Comparison of ENCODE assay signal across 19 cellular contexts in the genomic region with DNA sequence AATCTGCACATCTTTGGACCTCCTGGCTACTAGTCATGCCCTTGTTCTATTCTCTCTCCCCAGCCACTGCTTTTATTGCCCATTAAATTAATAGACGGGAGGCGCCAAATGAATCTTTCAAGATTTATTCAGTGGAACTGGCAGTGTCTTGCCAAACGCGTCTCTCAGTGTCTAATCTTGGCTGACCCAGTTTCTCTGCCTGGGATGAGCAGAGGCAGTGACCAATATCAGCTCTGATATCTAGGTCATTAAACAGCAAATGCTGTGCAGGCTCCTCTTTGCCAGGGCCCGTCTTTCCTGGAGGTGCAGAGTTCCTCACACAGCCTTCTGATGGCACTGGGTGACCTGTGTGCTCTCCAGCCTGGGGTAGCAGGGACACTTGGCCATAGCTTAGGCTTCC.
DNase-seq lines count a peak whose midpoint lies in the region; ATAC-seq, FAIRE-seq and TF ChIP-seq lines count a peak whose summit lies in the region.
"Had no signal": no experiment of that assay in that cellular context is flagged by ENCODE, and none has a peak within 500 bp of the region (broad histone marks: within the 10 kb centered on the region; RNA-seq: fewer than 3 reads in every experiment).

No MANE protein-coding gene starts in this region.

- intact Hi-C loops in adrenal gland (cut with DNase I), result no loop called here
- intact Hi-C loops in psoas muscle (cut with DNase I), result loop anchor here in 1 of 2 donors (10.0 kb wide), 1 partner anchor 51 kb away; no protein-coding TSS in a partner anchor

- H3K4me3 ChIP-seq in LNCaP clone FGC (ENCODE audit: low read depth, low read length) (no peak overlapping the region), adrenal gland (no peak overlapping the region), psoas muscle (no peak overlapping the region)
- H3K4me3 ChIP-seq: BLaER1 treated with 17β-estradiol and CSF1 and Interleukin-3, amounts not matched to agents 10 nM and 100 nM had no signal

- H3K27ac ChIP-seq in adrenal gland, result no peak overlapping the region
- no peak overlapping the region for H3K27ac ChIP-seq in psoas muscle
- H3K27ac ChIP-seq: BLaER1 treated with 17β-estradiol and CSF1 and Interleukin-3, amounts not matched to agents 10 nM and 100 nM had no signal

- H3K36me3 ChIP-seq in adrenal gland (replicated peaks in 1 of 2), result no peaks in the 10 kb centered on the region
- no peaks in the 10 kb centered on the region for H3K36me3 ChIP-seq in psoas muscle (ENCODE audit: insufficient read depth in 1 of 2, low read depth in 1 of 2)

- WGBS in adrenal gland, 4 donors, result 32 to 51% (median 45%) methylated on average over 5 of the region's 5 CpGs
- 22 to 40% (median 24%) methylated on average over 5 of the region's 5 CpGs for WGBS in psoas muscle, 3 donors

- FAIRE-seq in H54 (lab: Jason Lieb, UNC), result no peak
- FAIRE-seq: H1 had no signal

- ATAC-seq in left lobe of liver (peak; percentile 88), psoas muscle (peak; percentile 76 to 95 (median 90))

- H3K4me1 ChIP-seq in adrenal gland (replicated peaks in 1 of 2), result peaks cover 5 to 20% of the 10 kb centered on the region in 2 donors
- peaks cover 5% of the 10 kb centered on the region for H3K4me1 ChIP-seq in psoas muscle

- H3K9me3 ChIP-seq in adrenal gland (replicated peaks in 1 of 3) (no peaks in the 10 kb centered on the region), psoas muscle (no peaks in the 10 kb centered on the region)

- no peak for TF ChIP-seq CTCF in LNCaP clone FGC (IDR thresholded peaks at IDR 0.05; ENCODE audit: control insufficient read depth, extremely low read depth, insufficient read depth)
- TF ChIP-seq CTCF in adrenal gland (IDR thresholded peaks at IDR 0.05), result no peak
- TF ChIP-seq CTCF in psoas muscle (IDR thresholded peaks at IDR 0.05), result no peak

- H3K27me3 ChIP-seq in adrenal gland, result no peaks in the 10 kb centered on the region
- H3K27me3 ChIP-seq in psoas muscle (ENCODE audit: insufficient read depth in 3 of 3, low read length in 2 of 3), result no peaks in the 10 kb centered on the region
- H3K27me3 ChIP-seq: BLaER1 treated with 17β-estradiol and CSF1 and Interleukin-3, amounts not matched to agents 10 nM and 100 nM had no signal

- TF ChIP-seq POLR2A in adrenal gland (IDR thresholded peaks at IDR 0.05) (no peak), H54 (IDR thresholded peaks at IDR 0.05; ENCODE audit: low read depth, low read length) (no peak)

- peak; percentile 83 for DNase-seq in LNCaP clone FGC (ENCODE audit: low read depth)
- peak; percentile 56 to 91 (median 80) for DNase-seq in adrenal gland
- no peak for DNase-seq in left lobe of liver (ENCODE audit: low spot score)
- no peak for DNase-seq in psoas muscle
- DNase-seq in H54 (ENCODE audit: insufficient read length, low spot score), result no peak
- no peak for DNase-seq in COR-L47 (lab: John Stamatoyannopoulos, UW)
- no peak for DNase-seq in stimulated activated CD4-positive, alpha-beta T cell treated with anti-CD3 and anti-CD28 coated beads, Interleukin-2, amount 100 ng/mL, for 48 hours
- DNase-seq in hypothalamus (lab: John Stamatoyannopoulos, UW), result no peak
- DNase-seq: ACHN; Calu3; CD4-positive, CD25-positive, alpha-beta regulatory T cell; DMS 273 treated with DMSO at 0.1 percent for 48 hours; DMS79; EL; GDM1; HCEC 1CT; HFFc6 had no signal

Comparison
In these comparisons a context has a peak if more than half of its experiments do, and no peak if none do; other contexts are left out.
1. DNase-seq: peak in LNCaP clone FGC (single experiment) and adrenal gland (7 of 7); none in left lobe of liver (single experiment), psoas muscle (0 of 2), H54 (single experiment), COR-L47 (single experiment), stimulated activated CD4-positive, alpha-beta T cell treated with anti-CD3 and anti-CD28 coated beads, Interleukin-2, amount 100 ng/mL, for 48 hours (0 of 2) and hypothalamus (0 of 51).